8 cellular contexts compared by ENCODE assay signal in the genomic region with DNA sequence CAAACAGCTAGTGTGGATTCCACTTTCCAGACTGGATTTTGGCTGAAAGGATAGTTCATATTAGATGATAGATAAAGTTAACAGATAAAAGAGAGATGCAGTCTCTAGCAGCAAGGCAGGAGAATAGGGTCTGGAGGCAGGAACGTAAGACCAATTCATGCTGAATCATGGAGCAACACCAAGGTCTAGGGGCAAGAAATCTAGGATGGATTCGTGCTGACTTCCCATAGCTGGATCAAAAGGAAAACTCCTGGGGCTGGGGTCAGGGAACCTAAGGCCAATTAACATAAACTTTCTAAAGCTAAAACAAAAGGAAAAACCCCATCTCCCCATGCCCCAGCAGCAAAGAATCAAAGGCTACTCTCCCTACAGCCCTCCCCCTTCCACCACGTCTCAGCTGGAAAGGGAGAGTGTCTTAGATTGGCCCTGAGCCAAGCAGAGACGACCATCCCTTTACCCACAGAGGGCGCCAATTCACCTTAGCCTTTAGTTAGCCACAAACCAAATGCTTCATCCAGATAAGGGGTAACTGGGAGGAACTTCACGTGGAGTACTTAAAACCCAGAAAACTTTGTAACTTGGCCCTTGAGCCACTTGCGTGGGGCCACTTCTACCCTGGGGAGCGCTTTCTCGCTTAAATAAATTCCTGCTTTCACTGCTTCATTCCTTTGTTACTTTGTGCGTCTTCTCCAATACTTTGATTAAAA. TPM values are rescaled to one million over a fixed set of nuclear protein-coding genes. Genes with fewer than 3 reads are reported as not detected.
DNase-seq lines count a peak whose midpoint lies in the region; ATAC-seq and TF ChIP-seq lines count a peak whose summit lies in the region.

No MANE protein-coding gene starts in this region.

- no peak overlapping the region for H3K23ac ChIP-seq in mesendoderm (ENCODE audit: low read length)

- H3K27ac Mint-ChIP-seq in MCF 10A (ENCODE audit: low read depth, unreplicated experiment) (no peak overlapping the region), chondrocyte (ENCODE audit: unreplicated experiment) (no peak overlapping the region)

- H3K36me3 Mint-ChIP-seq in MCF 10A (ENCODE audit: insufficient read depth, unreplicated experiment) (no peaks in the 10 kb centered on the region), chondrocyte (ENCODE audit: low read depth) (no peaks in the 10 kb centered on the region)

- no peak overlapping the region for H4K8ac ChIP-seq in mesendoderm (ENCODE audit: low read depth, low read length)

- H2BK120ac ChIP-seq in mesendoderm (ENCODE audit: low read depth, low read length) = no peak overlapping the region

- CTCF ChIA-PET in MCF 10A (lab: Yijun Ruan, JAX) = interaction anchor here (0.6 to 1.6 kb wide), 5 partner anchors 41 to 1891 kb away, joined by 3 to 6 read pairs (median 3); no protein-coding TSS in a partner anchor

- no TSS peak for BruUV-seq in MCF 10A (replicated peaks; lab: Mats Ljungman, UMichigan)

- no peak overlapping the region for H3K4me2 ChIP-seq in mesendoderm (ENCODE audit: low read length)

- H3K4me3 Mint-ChIP-seq in MCF 10A (ENCODE audit: unreplicated experiment) (no peak overlapping the region), chondrocyte (ENCODE audit: unreplicated experiment) (no peak overlapping the region)

- H3K79me2 ChIP-seq in mesendoderm (ENCODE audit: control insufficient read depth, insufficient read depth, low read length) = no peaks in the 10 kb centered on the region

- no peak overlapping the region for H2AK5ac ChIP-seq in mesendoderm (ENCODE audit: low read length)

- no peak overlapping the region for H2BK15ac ChIP-seq in mesendoderm (replicated peaks; ENCODE audit: low read depth)

- no peak for ATAC-seq in GM19328 (IDR thresholded peaks at IDR 0.05; ENCODE audit: unreplicated experiment)

- no peak overlapping the region for H3K9ac ChIP-seq in mesendoderm (ENCODE audit: low read length)

- H3K4ac ChIP-seq in mesendoderm (ENCODE audit: low read depth, low read length) = no peak overlapping the region

- POLR2A ChIA-PET in MCF 10A (lab: Yijun Ruan, JAX) = no interaction called here

- H3K27me3 ChIP-seq in breast epithelium = no peaks in the 10 kb centered on the region
- H3K27me3 ChIP-seq in mesendoderm (ENCODE audit: insufficient read depth, low read length, poor library complexity) = no peaks in the 10 kb centered on the region

- no peaks in the 10 kb centered on the region for H3K79me1 ChIP-seq in mesendoderm (ENCODE audit: low read length)

- H3K18ac ChIP-seq in mesendoderm (ENCODE audit: low read length) = no peak overlapping the region

- H3K4me1 ChIP-seq in breast epithelium = no peaks in the 10 kb centered on the region
- H3K4me1 ChIP-seq in mesendoderm (ENCODE audit: control insufficient read depth, low read depth, low read length) = no peaks in the 10 kb centered on the region

- no peak overlapping the region for H2BK5ac ChIP-seq in mesendoderm (ENCODE audit: low read length)

- WGBS in mesendoderm (ENCODE audit: extremely low coverage, insufficient coverage, low lambda C conversion rate) = no CpG with 5 or more reads among the region's 10 CpGs

- H3K36me3 ChIP-seq in breast epithelium (no peaks in the 10 kb centered on the region), mesendoderm (ENCODE audit: control insufficient read depth, insufficient read depth, low read length) (no peaks in the 10 kb centered on the region)

- no peak for TF ChIP-seq POLR2A in breast epithelium (IDR thresholded peaks at IDR 0.05)

- H3K27me3 Mint-ChIP-seq in MCF 10A (ENCODE audit: insufficient read depth, unreplicated experiment) = no peaks in the 10 kb centered on the region
- H3K27me3 Mint-ChIP-seq in chondrocyte (ENCODE audit: low read depth) = peaks cover 36% of the 10 kb centered on the region

- H3K4me3 ChIP-seq in breast epithelium (no peak overlapping the region), WI38 (ENCODE audit: low read depth, low read length) (no peak overlapping the region), mesendoderm (ENCODE audit: low read length) (no peak overlapping the region)

- no peaks in the 10 kb centered on the region for H3K9me3 Mint-ChIP-seq in MCF 10A (ENCODE audit: unreplicated experiment)
- H3K9me3 Mint-ChIP-seq in chondrocyte (ENCODE audit: low read depth) = no peaks in the 10 kb centered on the region

- peak overlapping the region; percentile 56 for H4K5ac ChIP-seq in mesendoderm (ENCODE audit: low read length)

- H3K4me1 Mint-ChIP-seq in MCF 10A (ENCODE audit: insufficient read depth, unreplicated experiment) = no peaks in the 10 kb centered on the region
- H3K4me1 Mint-ChIP-seq in chondrocyte (ENCODE audit: low read depth) = no peaks in the 10 kb centered on the region

- no peaks in the 10 kb centered on the region for H3K9me3 ChIP-seq in breast epithelium

- DNase-seq in MCF 10A (ENCODE audit: unreplicated experiment) (peak; percentile 79), breast epithelium (ENCODE audit: low spot score in 2 of 2) (no peak), NCI-H2196 (lab: John Stamatoyannopoulos, UW; ENCODE audit: unreplicated experiment) (peak; percentile 79), chondrocyte (ENCODE audit: low spot score) (no peak), mesendoderm (peak; percentile 95)
- DNase-seq in stimulated activated CD8-positive, alpha-beta memory T cell treated with anti-CD3 and anti-CD28 coated beads, Interleukin-7, amount 100 ng/mL, for 4 hours (ENCODE audit: low read depth in 2 of 2) = peak; percentile 35 to 64

- H3K27ac ChIP-seq in breast epithelium (no peak overlapping the region), mesendoderm (ENCODE audit: low read depth, low read length) (no peak overlapping the region)

- intact Hi-C loops in MCF 10A (cut with micrococcal nuclease) (loop anchor here (1.0 kb wide), 1 partner anchor 39 kb away; no protein-coding TSS in a partner anchor), breast epithelium (cut with DNase I; ENCODE audit: low total_unique reads) (no loop called here)

- H3K56ac ChIP-seq in mesendoderm (ENCODE audit: low read length) = peak overlapping the region; percentile 56

- TF ChIP-seq CTCF in MCF 10A (IDR thresholded peaks at IDR 0.05; ENCODE audit: unreplicated experiment) (peak; percentile 30), breast epithelium (IDR thresholded peaks at IDR 0.05) (no peak), WI38 (IDR thresholded peaks at IDR 0.05; ENCODE audit: low read depth, low read length) (0 out of 2 replicates have a peak, but pooled peaks have one; percentile 20), chondrocyte (IDR thresholded peaks at IDR 0.05) (peak; percentile 72)

RNA-seq across cellular contexts. Expression of a gene that starts 7.6 kb away (rescaled TPM):
- 9.9 and 15.8 TPM in 2 replicates for total RNA-seq in MCF 10A (2022)
- total RNA-seq in breast epithelium = 1 to 10 TPM in 2 of 3 donors, under 1 TPM in 1; 0.98 to 2.8 (median 1.3) TPM
- 0.25 TPM in 1 of 3 replicates, not detected in the others for total RNA-seq in chondrocyte
- 0.03 TPM for polyA plus RNA-seq in mesendoderm (2013, experiment 1 of 2)
- polyA plus RNA-seq in mesendoderm (2013, experiment 2 of 2) = 0.07 TPM

RNA-seq across cellular contexts. Expression of a gene that starts 50.7 kb away (rescaled TPM):
- not detected in 2 replicates for total RNA-seq in MCF 10A (2022)
- total RNA-seq in breast epithelium = not detected
- not detected in 3 replicates for total RNA-seq in chondrocyte
- not detected for polyA plus RNA-seq in mesendoderm (2013, experiment 1 of 2)
- polyA plus RNA-seq in mesendoderm (2013, experiment 2 of 2) = 0.06 TPM

RNA-seq across cellular contexts. Expression of a gene that starts 56.6 kb away (rescaled TPM):
- not detected in 2 replicates for total RNA-seq in MCF 10A (2022)
- total RNA-seq in breast epithelium = not detected
- total RNA-seq in chondrocyte = not detected in 3 replicates
- polyA plus RNA-seq in mesendoderm (2013, experiment 1 of 2) = not detected
- not detected for polyA plus RNA-seq in mesendoderm (2013, experiment 2 of 2)

Comparison
In these comparisons a context has a peak if more than half of its experiments do, and no peak if none do; other contexts are left out.
1. DNase-seq: peak in MCF 10A (single experiment), NCI-H2196 (single experiment), mesendoderm (single experiment) and stimulated activated CD8-positive, alpha-beta memory T cell treated with anti-CD3 and anti-CD28 coated beads, Interleukin-7, amount 100 ng/mL, for 4 hours (2 of 2); none in breast epithelium (0 of 2) and chondrocyte (single experiment).
2. CTCF ChIP-seq: peak in MCF 10A (single experiment), WI38 (single experiment) and chondrocyte (single experiment); none in breast epithelium (0 of 3).